In the genomic region with DNA sequence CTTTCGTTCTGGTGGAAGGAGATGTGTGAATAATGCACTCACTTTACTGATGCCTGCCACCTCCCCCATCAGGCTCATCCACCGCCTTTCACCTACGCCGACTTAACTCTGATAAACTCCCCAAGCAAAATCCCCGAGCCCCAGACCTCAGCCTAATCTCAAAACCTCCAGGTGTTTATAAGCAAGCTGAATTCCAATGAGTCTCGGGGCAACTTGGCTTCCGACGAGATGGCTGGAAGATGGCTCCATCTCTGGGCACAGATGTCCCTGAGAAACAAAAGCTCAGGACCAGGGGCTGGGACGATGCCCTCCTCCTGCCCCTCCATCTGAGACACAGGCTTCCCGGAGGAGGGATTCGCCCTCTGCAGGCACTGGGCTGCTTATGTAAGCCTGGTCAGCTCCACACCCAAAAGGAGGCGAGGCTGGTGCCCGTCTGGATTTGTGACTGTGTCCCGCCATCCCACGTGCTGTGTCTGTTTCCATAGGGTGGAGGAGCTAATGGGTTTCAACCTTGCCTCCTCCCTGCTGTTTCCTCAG, we compare ENCODE assay signal across 9 cellular contexts.
A peak's percentile ranks its signal among the peaks of the same experiment; 100 is the strongest.
DNase-seq lines count a peak whose midpoint lies in the region; ATAC-seq and TF ChIP-seq lines count a peak whose summit lies in the region.
"Had no signal": no experiment of that assay in that cellular context is flagged by ENCODE, and none has a peak within 500 bp of the region (broad histone marks: within the 10 kb centered on the region; RNA-seq: fewer than 3 reads in every experiment).

No MANE protein-coding gene starts in this region.

- no peak overlapping the region; the same call in 1 of the 2 replicates for H2AFZ ChIP-seq in GM23338

- peaks cover 17% of the 10 kb centered on the region for H3K4me1 Mint-ChIP-seq in GM23338

- H3K79me2 ChIP-seq in GM23338 (replicated peaks; ENCODE audit: insufficient read depth): no peaks in the 10 kb centered on the region

- no peaks in the 10 kb centered on the region for H3K9me2 ChIP-seq in GM23338 (ENCODE audit: insufficient read depth)

- H3K27me3 Mint-ChIP-seq in GM23338 (ENCODE audit: insufficient read depth, low read depth, poor library complexity): peaks cover 14% of the 10 kb centered on the region

- DNase-seq in GM23338 (ENCODE audit: low spot score) (no peak), WERI-Rb-1 (peak; percentile 90), left cardiac atrium (no peak), NCI-H510A (lab: John Stamatoyannopoulos, UW) (no peak), HuH-7.5 (ENCODE audit: low spot score) (no peak), MG63 (no peak)
- no peak for DNase-seq in stimulated activated CD4-positive, alpha-beta T cell treated with anti-CD3 and anti-CD28 coated beads, Interleukin-12 subunit alpha, Interleukin-12 subunit beta, amount 100 ng/mL, for 4 hours

- H3K9ac ChIP-seq in rectal smooth muscle tissue (ENCODE audit: low read length): no peak overlapping the region

- H3K4me3 ChIP-seq in GM23338 (no peak overlapping the region), WERI-Rb-1 (ENCODE audit: low read depth, low read length) (peak overlapping the region; percentile 58), rectal smooth muscle tissue (ENCODE audit: low read length) (peak overlapping the region; percentile 47), MG63 (no peak overlapping the region)
- H3K4me3 ChIP-seq: testis had no signal

- H3K9me3 Mint-ChIP-seq in GM23338: no peaks in the 10 kb centered on the region; the same call in 2 of the 3 replicates

- H3K27ac Mint-ChIP-seq in GM23338: no peak overlapping the region

- H3K27me3 ChIP-seq in GM23338 (ENCODE audit: insufficient read depth) (no peaks in the 10 kb centered on the region), WERI-Rb-1 (ENCODE audit: insufficient read depth, low read depth, severe bottlenecking) (no peaks in the 10 kb centered on the region), rectal smooth muscle tissue (ENCODE audit: control insufficient read depth, insufficient read depth, low read length) (peaks cover 9% of the 10 kb centered on the region), MG63 (peaks cover 22% of the 10 kb centered on the region)
- H3K27me3 ChIP-seq: testis had no signal

- no peak overlapping the region for H3K27ac ChIP-seq in GM23338 (ENCODE audit: low read depth)
- peak overlapping the region; percentile 79 for H3K27ac ChIP-seq in WERI-Rb-1
- no peak overlapping the region for H3K27ac ChIP-seq in rectal smooth muscle tissue (ENCODE audit: low read depth, low read length)
- H3K27ac ChIP-seq: testis had no signal

- TF ChIP-seq CTCF in GM23338 (conservative IDR thresholded peaks at IDR 0.05; ENCODE audit: low read depth in 2 of 2) (peak in 1 of 2 experiments; percentile 18; a peak in 1 of 4 replicates), WERI-Rb-1 (IDR thresholded peaks at IDR 0.05; ENCODE audit: low read depth, low read length) (peak; percentile 27; the same call in 1 of the 2 replicates)

- H3K9me3 ChIP-seq in WERI-Rb-1 (ENCODE audit: severe bottlenecking): no peaks in the 10 kb centered on the region
- H3K9me3 ChIP-seq in MG63: no peaks in the 10 kb centered on the region
- H3K9me3 ChIP-seq: testis had no signal

- no peaks in the 10 kb centered on the region for H3F3A ChIP-seq in GM23338 (replicated peaks; ENCODE audit: low read depth)

- H3K4me2 ChIP-seq in GM23338: peak overlapping the region; percentile 60; the same call in 1 of the 2 replicates

- H3K4me1 ChIP-seq in GM23338 (ENCODE audit: insufficient read depth) (peaks cover 15% of the 10 kb centered on the region), rectal smooth muscle tissue (ENCODE audit: control insufficient read depth, insufficient read depth, low read length) (peaks cover 3% of the 10 kb centered on the region)

- H3K4me3 Mint-ChIP-seq in GM23338: peak overlapping the region; percentile 41; the same call in 1 of the 3 replicates

- H3K36me3 ChIP-seq in GM23338 (ENCODE audit: insufficient read depth) (no peaks in the 10 kb centered on the region), WERI-Rb-1 (no peaks in the 10 kb centered on the region; the same call in 1 of the 2 replicates), rectal smooth muscle tissue (ENCODE audit: control insufficient read depth, insufficient read depth, low read length) (no peaks in the 10 kb centered on the region), MG63 (no peaks in the 10 kb centered on the region)

- intact Hi-C loops in left cardiac atrium (cut with DNase I): no loop called here

- H3K36me3 Mint-ChIP-seq in GM23338 (ENCODE audit: low read depth): no peaks in the 10 kb centered on the region

- H4K20me1 ChIP-seq in GM23338 (replicated peaks; ENCODE audit: insufficient read depth): no peaks in the 10 kb centered on the region

- ATAC-seq in GM23338 (peak; percentile 70), left cardiac atrium (peak; percentile 30 to 56)

TF ChIP-seq in GM23338, 12 proteins besides CTCF, POLR2A, EP300 and RAD21:
- no peak for TF ChIP-seq CREB1 (CRISPR knock-in tag; IDR thresholded peaks at IDR 0.05; ENCODE audit: low read depth)
- TF ChIP-seq STAT1 (IDR thresholded peaks at IDR 0.05; ENCODE audit: unreplicated experiment): no peak
- no peak for TF ChIP-seq JUNB (IDR thresholded peaks at IDR 0.05; ENCODE audit: unreplicated experiment)
- TF ChIP-seq, protein P1, sequence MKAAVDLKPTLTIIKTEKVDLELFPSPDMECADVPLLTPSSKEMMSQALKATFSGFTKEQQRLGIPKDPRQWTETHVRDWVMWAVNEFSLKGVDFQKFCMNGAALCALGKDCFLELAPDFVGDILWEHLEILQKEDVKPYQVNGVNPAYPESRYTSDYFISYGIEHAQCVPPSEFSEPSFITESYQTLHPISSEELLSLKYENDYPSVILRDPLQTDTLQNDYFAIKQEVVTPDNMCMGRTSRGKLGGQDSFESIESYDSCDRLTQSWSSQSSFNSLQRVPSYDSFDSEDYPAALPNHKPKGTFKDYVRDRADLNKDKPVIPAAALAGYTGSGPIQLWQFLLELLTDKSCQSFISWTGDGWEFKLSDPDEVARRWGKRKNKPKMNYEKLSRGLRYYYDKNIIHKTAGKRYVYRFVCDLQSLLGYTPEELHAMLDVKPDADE (IDR thresholded peaks at IDR 0.05): no peak
- no peak for TF ChIP-seq EZH2phosphoT487 (IDR thresholded peaks at IDR 0.05; ENCODE audit: unreplicated experiment)
- TF ChIP-seq, protein P2, sequence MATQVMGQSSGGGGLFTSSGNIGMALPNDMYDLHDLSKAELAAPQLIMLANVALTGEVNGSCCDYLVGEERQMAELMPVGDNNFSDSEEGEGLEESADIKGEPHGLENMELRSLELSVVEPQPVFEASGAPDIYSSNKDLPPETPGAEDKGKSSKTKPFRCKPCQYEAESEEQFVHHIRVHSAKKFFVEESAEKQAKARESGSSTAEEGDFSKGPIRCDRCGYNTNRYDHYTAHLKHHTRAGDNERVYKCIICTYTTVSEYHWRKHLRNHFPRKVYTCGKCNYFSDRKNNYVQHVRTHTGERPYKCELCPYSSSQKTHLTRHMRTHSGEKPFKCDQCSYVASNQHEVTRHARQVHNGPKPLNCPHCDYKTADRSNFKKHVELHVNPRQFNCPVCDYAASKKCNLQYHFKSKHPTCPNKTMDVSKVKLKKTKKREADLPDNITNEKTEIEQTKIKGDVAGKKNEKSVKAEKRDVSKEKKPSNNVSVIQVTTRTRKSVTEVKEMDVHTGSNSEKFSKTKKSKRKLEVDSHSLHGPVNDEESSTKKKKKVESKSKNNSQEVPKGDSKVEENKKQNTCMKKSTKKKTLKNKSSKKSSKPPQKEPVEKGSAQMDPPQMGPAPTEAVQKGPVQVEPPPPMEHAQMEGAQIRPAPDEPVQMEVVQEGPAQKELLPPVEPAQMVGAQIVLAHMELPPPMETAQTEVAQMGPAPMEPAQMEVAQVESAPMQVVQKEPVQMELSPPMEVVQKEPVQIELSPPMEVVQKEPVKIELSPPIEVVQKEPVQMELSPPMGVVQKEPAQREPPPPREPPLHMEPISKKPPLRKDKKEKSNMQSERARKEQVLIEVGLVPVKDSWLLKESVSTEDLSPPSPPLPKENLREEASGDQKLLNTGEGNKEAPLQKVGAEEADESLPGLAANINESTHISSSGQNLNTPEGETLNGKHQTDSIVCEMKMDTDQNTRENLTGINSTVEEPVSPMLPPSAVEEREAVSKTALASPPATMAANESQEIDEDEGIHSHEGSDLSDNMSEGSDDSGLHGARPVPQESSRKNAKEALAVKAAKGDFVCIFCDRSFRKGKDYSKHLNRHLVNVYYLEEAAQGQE (IDR thresholded peaks at IDR 0.05; ENCODE audit: unreplicated experiment): no peak
- TF ChIP-seq NANOG (IDR thresholded peaks at IDR 0.05; ENCODE audit: borderline replicate concordance): no peak
- TF ChIP-seq ZNF114 (CRISPR knock-in tag; IDR thresholded peaks at IDR 0.05): no peak
- TF ChIP-seq POLR2AphosphoS5 (IDR thresholded peaks at IDR 0.05; ENCODE audit: low read depth): no peak
- no peak for TF ChIP-seq EZH2 (IDR thresholded peaks at IDR 0.05; ENCODE audit: low read depth, unreplicated experiment)

Comparison
In these comparisons a context has a peak if more than half of its experiments do, and no peak if none do; other contexts are left out.
1. H3K4me3 ChIP-seq: peak in WERI-Rb-1 (single experiment) and rectal smooth muscle tissue (single experiment); none in GM23338 (single experiment) and MG63 (single experiment).